ENCODE assay signal across 28 cellular contexts in genomic region chr5:13973724-13974123, GRCh38.
"Had no signal": no experiment of that assay in that cellular context is flagged by ENCODE, and none has a peak within 500 bp of the region (broad histone marks: within the 10 kb centered on the region; RNA-seq: fewer than 3 reads in every experiment).

No MANE protein-coding gene starts in this region.

- DNase-seq: colonic mucosa; cortex of kidney; dermis blood vessel endothelial cell; dorsolateral prefrontal cortex; effector CD4-positive, alpha-beta T cell; effector CD8-positive, alpha-beta T cell; effector memory CD4-positive, alpha-beta T cell; effector memory CD8-positive, alpha-beta T cell; endodermal cell; erythroblast; esophagus squamous epithelium; foreskin fibroblast; foreskin keratinocyte; foreskin melanocyte; gastrocnemius medialis; glutamatergic neuron; head of caudate nucleus; heart left ventricle; heart right ventricle had no signal

- H3K27me3 ChIP-seq: colonic mucosa, esophagus muscularis mucosa, gastroesophageal sphincter had no signal

- FAIRE-seq: colon, endometrium, endothelial cell of umbilical vein, frontal cortex had no signal

- H3K9me3 ChIP-seq: colonic mucosa, esophagus muscularis mucosa, esophagus squamous epithelium, gastrocnemius medialis, gastroesophageal sphincter had no signal

- H3K36me3 ChIP-seq: colonic mucosa, esophagus muscularis mucosa, esophagus squamous epithelium, gastrocnemius medialis, gastroesophageal sphincter, heart left ventricle, heart right ventricle had no signal

- ATAC-seq: effector memory CD8-positive, alpha-beta T cell; esophagus mucosa; foreskin keratinocyte; gastrocnemius medialis; gastroesophageal sphincter; heart left ventricle; heart right ventricle had no signal

- H3K4me1 ChIP-seq: colonic mucosa, esophagus squamous epithelium, foreskin keratinocyte, gastrocnemius medialis had no signal

- H3K27ac ChIP-seq: colonic mucosa, coronary artery, epithelial cell of prostate, esophagus muscularis mucosa, esophagus squamous epithelium, foreskin keratinocyte, gastrocnemius medialis, gastroesophageal sphincter, heart left ventricle, heart right ventricle had no signal

- H3K4me3 ChIP-seq: colonic mucosa, coronary artery, dorsolateral prefrontal cortex, esophagus muscularis mucosa, esophagus squamous epithelium, gastrocnemius medialis, gastroesophageal sphincter, heart left ventricle, heart right ventricle had no signal
